16 cellular contexts compared by ENCODE assay signal in genomic region chr3:45969152-45969551, GRCh38. TPM values are rescaled to one million over a fixed set of nuclear protein-coding genes. Genes with fewer than 3 reads are reported as not detected.
DNase-seq lines count a peak whose midpoint lies in the region; ATAC-seq and TF ChIP-seq lines count a peak whose summit lies in the region.
"Had no signal": no experiment of that assay in that cellular context is flagged by ENCODE, and none has a peak within 500 bp of the region (broad histone marks: within the 10 kb centered on the region; RNA-seq: fewer than 3 reads in every experiment).

No MANE protein-coding gene starts in this region.

- dilution Hi-C loops in IMR-90 (cut with HindIII; ENCODE audit: low sequenced_read_pairs, unreplicated experiment): no loop called here

- H3K9ac ChIP-seq in IMR-90 (ENCODE audit: low read depth, low read length) (no peak overlapping the region), mesenchymal stem cell (ENCODE audit: low read length) (no peak overlapping the region)
- H3K9ac ChIP-seq: GM23248 had no signal

- no peak overlapping the region for H3K56ac ChIP-seq in IMR-90 (ENCODE audit: extremely low read depth, insufficient read depth, low read length)

- peaks cover 98% of the 10 kb centered on the region for H3K36me3 Mint-ChIP-seq in stimulated activated effector memory CD8-positive, alpha-beta T cell treated with anti-CD3 and anti-CD28 coated beads, Interleukin-12 subunit alpha, Interleukin-12 subunit beta, amount 100 ng/mL, for 72 hours
- H3K36me3 Mint-ChIP-seq in CD4-positive, alpha-beta T cell (ENCODE audit: low read depth): peaks cover 90% of the 10 kb centered on the region

- H3K18ac ChIP-seq in IMR-90 (ENCODE audit: low read depth, low read length): no peak overlapping the region
- H3K18ac ChIP-seq in mesenchymal stem cell (ENCODE audit: low read depth in 1 of 2, low read length in 2 of 2): no peak overlapping the region

- H3K27me3 ChIP-seq in IMR-90 (ENCODE audit: control insufficient read depth, insufficient read depth, low read length): no peaks in the 10 kb centered on the region
- no peaks in the 10 kb centered on the region for H3K27me3 ChIP-seq in mesenchymal stem cell (ENCODE audit: control insufficient read depth in 1 of 2, insufficient read depth in 1 of 2, low read length in 2 of 2)
- no peaks in the 10 kb centered on the region for H3K27me3 ChIP-seq in CD4-positive, alpha-beta T cell (ENCODE audit: control insufficient read depth, insufficient read depth, low read length)
- H3K27me3 ChIP-seq: BE2C had no signal

- H3K14ac ChIP-seq in IMR-90 (replicated peaks; ENCODE audit: low read depth, low read length) (no peak overlapping the region), mesenchymal stem cell (ENCODE audit: low read length in 2 of 2) (no peak overlapping the region)

- H2BK12ac ChIP-seq in mesenchymal stem cell (ENCODE audit: low read length in 2 of 2): no peak overlapping the region

- in situ Hi-C loops in IMR-90 (cut with MboI; ENCODE audit: low sequenced_read_pairs): no loop called here

- peak overlapping the region; percentile 73 for H3K4me3 Mint-ChIP-seq in stimulated activated effector memory CD8-positive, alpha-beta T cell treated with anti-CD3 and anti-CD28 coated beads, Interleukin-12 subunit alpha, Interleukin-12 subunit beta, amount 100 ng/mL, for 72 hours
- H3K4me3 Mint-ChIP-seq in CD4-positive, alpha-beta T cell: no peak overlapping the region

- H3K4ac ChIP-seq in IMR-90 (ENCODE audit: low read depth, low read length) (peak overlapping the region; percentile 13; the same call in 1 of the 2 replicates), mesenchymal stem cell (ENCODE audit: low read depth in 1 of 2, low read length in 2 of 2) (no peak overlapping the region)

- H4K20me1 ChIP-seq in IMR-90 (ENCODE audit: insufficient read depth, low read length): peaks cover 14% of the 10 kb centered on the region

- BruUV-seq in IMR-90 (replicated peaks; lab: Mats Ljungman, UMichigan): no TSS peak

- no peaks in the 10 kb centered on the region for H3K27me3 Mint-ChIP-seq in CD4-positive, alpha-beta T cell
- H3K27me3 Mint-ChIP-seq: CD4-positive, CD25-positive, alpha-beta regulatory T cell had no signal

- no peak overlapping the region for H2AK9ac ChIP-seq in IMR-90 (replicated peaks; ENCODE audit: low read depth, low read length, poor library complexity)

- WGBS in IMR-90 (ENCODE audit: extremely low coverage in 2 of 2, insufficient read length in 1 of 2), 2 experiments: no CpG with 5 or more reads among the region's 4 CpGs
- 94% methylated on average over 3 of the region's 4 CpGs for WGBS in mesenchymal stem cell

- CTCF ChIA-PET in IMR-90 (lab: Yijun Ruan, JAX): interaction anchor here (1.6 to 2.4 kb wide), 3 partner anchors 30 to 118 kb away, joined by 4 to 9 read pairs (median 5); no protein-coding TSS in a partner anchor
- CTCF ChIA-PET in CD4-positive, alpha-beta T cell (lab: Charles Lee): interaction anchor here (1.9 kb wide), 1 partner anchor 30 kb away, joined by 4 read pairs; no protein-coding TSS in a partner anchor

- H2BK15ac ChIP-seq in IMR-90 (ENCODE audit: low read depth, low read length): no peak overlapping the region; the same call in 2 of the 3 replicates
- H2BK15ac ChIP-seq in mesenchymal stem cell (ENCODE audit: low read depth, poor library complexity, severe bottlenecking): no peak overlapping the region

- H3K27ac ChIP-seq in IMR-90 (ENCODE audit: insufficient read depth, low read length) (no peak overlapping the region), VCaP (peak overlapping the region; percentile 66), mesenchymal stem cell (ENCODE audit: low read length, poor library complexity, severe bottlenecking) (no peak overlapping the region)
- no peak overlapping the region for H3K27ac ChIP-seq in CD4-positive, alpha-beta T cell (ENCODE audit: low read depth, low read length)
- H3K27ac ChIP-seq: GM23248 had no signal

- no peak overlapping the region for H2BK120ac ChIP-seq in IMR-90 (ENCODE audit: low read depth, low read length)
- H2BK120ac ChIP-seq in mesenchymal stem cell (ENCODE audit: low read depth, low read length): no peak overlapping the region

- H3K4me1 Mint-ChIP-seq in stimulated activated effector memory CD8-positive, alpha-beta T cell treated with anti-CD3 and anti-CD28 coated beads, Interleukin-12 subunit alpha, Interleukin-12 subunit beta, amount 100 ng/mL, for 72 hours: peaks cover 95% of the 10 kb centered on the region
- H3K4me1 Mint-ChIP-seq in CD4-positive, alpha-beta T cell (ENCODE audit: low read depth): peaks cover 27% of the 10 kb centered on the region

- H3K4me2 ChIP-seq in IMR-90 (ENCODE audit: low read depth, low read length) (no peak overlapping the region), mesenchymal stem cell (ENCODE audit: low read length, poor library complexity, severe bottlenecking) (no peak overlapping the region)

- H2AFZ ChIP-seq in IMR-90 (replicated peaks; ENCODE audit: low read length, poor library complexity) (no peak overlapping the region), mesenchymal stem cell (ENCODE audit: low read depth, low read length) (no peak overlapping the region)
- H2AFZ ChIP-seq: GM23248 had no signal

- H3K79me1 ChIP-seq in IMR-90 (ENCODE audit: low read depth in 1 of 2, low read length in 2 of 2) (peaks cover 0 to 3% of the 10 kb centered on the region in 2 experiments; a peak in 1 of 4 replicates), mesenchymal stem cell (replicated peaks; ENCODE audit: low read length, poor library complexity, severe bottlenecking) (peaks cover 9% of the 10 kb centered on the region)

- H4K8ac ChIP-seq in IMR-90 (ENCODE audit: low read depth in 2 of 2, low read length in 2 of 2) (no peak overlapping the region), mesenchymal stem cell (ENCODE audit: low read length) (no peak overlapping the region)

- TF ChIP-seq RAD21 in IMR-90 (IDR thresholded peaks at IDR 0.05; ENCODE audit: low read length): no peak

- ATAC-seq in IMR-90 (ENCODE audit: low read depth) (no peak), GM18519 (IDR thresholded peaks at IDR 0.05; ENCODE audit: low FRiP score, unreplicated experiment) (no peak)
- ATAC-seq in stimulated activated effector memory CD8-positive, alpha-beta T cell treated with anti-CD3 and anti-CD28 coated beads, Interleukin-12 subunit alpha, Interleukin-12 subunit beta, amount 100 ng/mL, for 72 hours: peak; percentile 14
- ATAC-seq in CD4-positive, alpha-beta T cell (ENCODE audit: poor library complexity): no peak

- H4K5ac ChIP-seq in IMR-90 (ENCODE audit: low read depth, low read length): no peak overlapping the region

- no peak overlapping the region for H3K4me3 ChIP-seq in IMR-90 (ENCODE audit: insufficient read depth, low read depth, low read length)
- no peak overlapping the region for H3K4me3 ChIP-seq in mesenchymal stem cell (ENCODE audit: insufficient read depth in 1 of 2, low read depth in 1 of 2, low read length in 2 of 2)
- H3K4me3 ChIP-seq: GM23248 had no signal

- TF ChIP-seq CTCF in IMR-90 (conservative IDR thresholded peaks at IDR 0.05; ENCODE audit: low read depth, low read length) (no peak), VCaP (conservative IDR thresholded peaks at IDR 0.05) (no peak)
- TF ChIP-seq CTCF in CD4-positive, alpha-beta T cell (IDR thresholded peaks at IDR 0.05): no peak

- no peak for DNase-seq in IMR-90
- DNase-seq in mesenchymal stem cell: no peak
- no peak for DNase-seq in stimulated activated effector memory CD8-positive, alpha-beta T cell treated with anti-CD3 and anti-CD28 coated beads, Interleukin-12 subunit alpha, Interleukin-12 subunit beta, amount 100 ng/mL, for 72 hours (ENCODE audit: low spot score in 2 of 2)
- no peak for DNase-seq in stimulated activated CD4-positive, alpha-beta T cell treated with anti-CD3 and anti-CD28 coated beads, Interleukin-4, amount 100 ng/mL, for 4 hours
- DNase-seq in CD4-positive, alpha-beta T cell: no peak
- DNase-seq in NCI-H1105 (lab: John Stamatoyannopoulos, UW): no peak
- DNase-seq: BE2C; CD4-positive, CD25-positive, alpha-beta regulatory T cell; DMS153; DMS79; GDM1 had no signal

- H3K36me3 ChIP-seq in IMR-90 (ENCODE audit: control insufficient read depth, insufficient read depth, low read length): peaks cover 49% of the 10 kb centered on the region
- H3K36me3 ChIP-seq in mesenchymal stem cell (ENCODE audit: control insufficient read depth in 1 of 2, insufficient read depth in 2 of 2, low read depth in 1 of 2, low read length in 2 of 2): peaks cover 45 to 85% of the 10 kb centered on the region in 2 experiments
- H3K36me3 ChIP-seq: BE2C had no signal

- peaks cover 16% of the 10 kb centered on the region for H3K9me1 ChIP-seq in IMR-90 (ENCODE audit: insufficient read depth, low read length)

- H2BK20ac ChIP-seq in IMR-90 (ENCODE audit: low read depth, low read length): no peak overlapping the region; the same call in 1 of the 2 replicates

- no peaks in the 10 kb centered on the region for H3K9me3 Mint-ChIP-seq in stimulated activated effector memory CD8-positive, alpha-beta T cell treated with anti-CD3 and anti-CD28 coated beads, Interleukin-12 subunit alpha, Interleukin-12 subunit beta, amount 100 ng/mL, for 72 hours
- H3K9me3 Mint-ChIP-seq in CD4-positive, alpha-beta T cell: no peaks in the 10 kb centered on the region
- H3K9me3 Mint-ChIP-seq: CD4-positive, CD25-positive, alpha-beta regulatory T cell had no signal

- no peak for TF ChIP-seq POLR2A in IMR-90 (IDR thresholded peaks at IDR 0.05; ENCODE audit: low read depth, low read length)

- peak overlapping the region; percentile 17; the same call in 1 of the 2 replicates for H2AK5ac ChIP-seq in IMR-90 (ENCODE audit: low read depth, low read length)
- H2AK5ac ChIP-seq in mesenchymal stem cell (ENCODE audit: low read length, severe bottlenecking): no peak overlapping the region

- POLR2A ChIA-PET in IMR-90 (lab: Charles Lee; ENCODE audit: unreplicated experiment): no interaction called here
- POLR2A ChIA-PET in CD4-positive, alpha-beta T cell (lab: Charles Lee): interaction anchor here (0.5 to 1.1 kb wide), 2 partner anchors 18 to 33 kb away, joined by 3 read pairs; no protein-coding TSS in a partner anchor

- H3K4me1 ChIP-seq in IMR-90 (ENCODE audit: control insufficient read depth, insufficient read depth, low read length) (peaks cover 12% of the 10 kb centered on the region), mesenchymal stem cell (ENCODE audit: control insufficient read depth, insufficient read depth, low read depth, low read length) (peaks cover 23% of the 10 kb centered on the region)
- H3K4me1 ChIP-seq: BE2C had no signal

- peak overlapping the region; percentile 77 for H3K27ac Mint-ChIP-seq in stimulated activated effector memory CD8-positive, alpha-beta T cell treated with anti-CD3 and anti-CD28 coated beads, Interleukin-12 subunit alpha, Interleukin-12 subunit beta, amount 100 ng/mL, for 72 hours
- no peak overlapping the region for H3K27ac Mint-ChIP-seq in CD4-positive, alpha-beta T cell

- intact Hi-C loops in IMR-90 (cut with micrococcal nuclease): no loop called here
- intact Hi-C loops in CD4-positive, alpha-beta T cell (cut with DNase I, micrococcal nuclease): no loop called here

- no peak overlapping the region for H3K23ac ChIP-seq in IMR-90 (ENCODE audit: low read depth, low read length)
- H3K23ac ChIP-seq in mesenchymal stem cell (ENCODE audit: low read length in 2 of 2): no peak overlapping the region

- H2BK5ac ChIP-seq in IMR-90 (ENCODE audit: low read depth, low read length, poor library complexity, severe bottlenecking): no peak overlapping the region
- peak overlapping the region; percentile 26 for H2BK5ac ChIP-seq in mesenchymal stem cell (ENCODE audit: low read depth, low read length, poor library complexity, severe bottlenecking)

- H3K9me3 ChIP-seq in IMR-90 (ENCODE audit: control insufficient read depth, insufficient read depth, low read length): no peaks in the 10 kb centered on the region
- no peaks in the 10 kb centered on the region for H3K9me3 ChIP-seq in mesenchymal stem cell (ENCODE audit: control insufficient read depth, low read length)
- no peaks in the 10 kb centered on the region for H3K9me3 ChIP-seq in CD4-positive, alpha-beta T cell (ENCODE audit: control insufficient read depth, low read length)
- H3K9me3 ChIP-seq: BE2C had no signal

- H4K91ac ChIP-seq in IMR-90 (ENCODE audit: insufficient read depth, low read depth, low read length) (peak overlapping the region; percentile 25; the same call in 1 of the 2 replicates), mesenchymal stem cell (ENCODE audit: low read length) (no peak overlapping the region)

RNA-seq across cellular contexts. Expression of gene CXCR6, which starts 25.9 kb away (rescaled TPM):
- under 0.01 TPM in 1 of 2 replicates, not detected in the other for total RNA-seq in IMR-90 (2012; rRNA removed)
- polyA plus RNA-seq in IMR-90 (2012; rRNA removed): not detected in 2 replicates
- not detected in 2 replicates for polyA plus RNA-seq in IMR-90 (2012; cell fraction: cytosol; rRNA removed)
- not detected in 2 replicates for polyA plus RNA-seq in IMR-90 (2012; cell fraction: nucleus; rRNA removed; ENCODE audit: low replicate concordance)
- not detected for polyA plus RNA-seq in mesenchymal stem cell (2013, experiment 1 of 2)
- not detected for polyA plus RNA-seq in mesenchymal stem cell (2013, experiment 2 of 2)
- 1 to 10 TPM; 1.7 to 2.0 TPM for total RNA-seq in CD4-positive, alpha-beta T cell
- total RNA-seq: Daoy, GM23248, HT-29 had no signal
- polyA plus RNA-seq: GM23248 had no signal

RNA-seq across cellular contexts. Expression of gene FYCO1, which starts 26.5 kb away (rescaled TPM):
- total RNA-seq in IMR-90 (2012; rRNA removed): 16.1 and 20.1 TPM in 2 replicates
- polyA plus RNA-seq in IMR-90 (2012; rRNA removed): 12.0 and 13.7 TPM in 2 replicates
- polyA plus RNA-seq in IMR-90 (2012; cell fraction: cytosol; rRNA removed): 6.7 and 10.1 TPM in 2 replicates
- 6.8 and 8.8 TPM in 2 replicates for polyA plus RNA-seq in IMR-90 (2012; cell fraction: nucleus; rRNA removed; ENCODE audit: low replicate concordance)
- 20.3 TPM for polyA plus RNA-seq in mesenchymal stem cell (2013, experiment 1 of 2)
- polyA plus RNA-seq in mesenchymal stem cell (2013, experiment 2 of 2): 19.9 TPM
- total RNA-seq in CD4-positive, alpha-beta T cell: 10 to 100 TPM; 17.4 to 20.1 TPM

RNA-seq across cellular contexts. Expression of gene XCR1, which starts 58.1 kb away (rescaled TPM):
- not detected in 2 replicates for total RNA-seq in IMR-90 (2012; rRNA removed)
- not detected in 2 replicates for polyA plus RNA-seq in IMR-90 (2012; rRNA removed)
- not detected in 2 replicates for polyA plus RNA-seq in IMR-90 (2012; cell fraction: cytosol; rRNA removed)
- polyA plus RNA-seq in IMR-90 (2012; cell fraction: nucleus; rRNA removed; ENCODE audit: low replicate concordance): not detected in 2 replicates
- 0.01 TPM for polyA plus RNA-seq in mesenchymal stem cell (2013, experiment 1 of 2)
- under 0.01 TPM for polyA plus RNA-seq in mesenchymal stem cell (2013, experiment 2 of 2)
- total RNA-seq in CD4-positive, alpha-beta T cell: under 1 TPM; 0.14 to 0.20 TPM
- total RNA-seq: CD4-positive, CD25-positive, alpha-beta regulatory T cell; Daoy; GM23248; HT-29 had no signal
- polyA plus RNA-seq: CD4-positive, CD25-positive, alpha-beta regulatory T cell; GM23248 had no signal
